9 cellular contexts compared by ENCODE assay signal in genomic region chrX:103100484-103100883, GRCh38. TPM values are rescaled to one million over a fixed set of nuclear protein-coding genes. Genes with fewer than 3 reads are reported as not detected.
"Had no signal": no experiment of that assay in that cellular context is flagged by ENCODE, and none has a peak within 500 bp of the region (broad histone marks: within the 10 kb centered on the region; RNA-seq: fewer than 3 reads in every experiment).

No MANE protein-coding gene starts in this region.

- H3K4me3 ChIP-seq: HAP-1, K562 had no signal

- DNase-seq: GOT3, H7, IMR-90, KG1 had no signal

- H3K36me3 ChIP-seq: HAP-1 had no signal

- H3K4me1 ChIP-seq: HAP-1 had no signal

- H3K9me3 ChIP-seq: HAP-1 had no signal

- H3K27ac ChIP-seq: HL-60 had no signal

- ATAC-seq: HCT116 had no signal

RNA-seq across cellular contexts. Expression of gene NXF3, which starts 7.5 kb away (rescaled TPM):
- total RNA-seq: H7, IMR-90 had no signal
- polyA plus RNA-seq: IMR-90 had no signal

RNA-seq across cellular contexts. Expression of gene BEX1, which starts 36.5 kb away (rescaled TPM):
- total RNA-seq: HFFc6, K562 had no signal
- polyA plus RNA-seq: K562 had no signal
